Comparison of ENCODE assay signal across 8 cellular contexts in genomic region chr4:153205028-153205648, GRCh38. TPM values are rescaled to one million over a fixed set of nuclear protein-coding genes. Genes with fewer than 3 reads are reported as not detected.
DNase-seq lines count a peak whose midpoint lies in the region; ATAC-seq lines count a peak whose summit lies in the region.

No MANE protein-coding gene starts in this region.

- intact Hi-C loops in aorta (cut with DNase I) = loop anchor here (5.0 kb wide), 3 partner anchors 63 to 117 kb away; no protein-coding TSS in a partner anchor

- H3K36me3 ChIP-seq in neuron (ENCODE audit: insufficient read depth, low read length) = peaks cover 10% of the 10 kb centered on the region
- no peaks in the 10 kb centered on the region for H3K36me3 ChIP-seq in aorta (ENCODE audit: control insufficient read depth in 1 of 2, insufficient read depth in 2 of 2, low read length in 1 of 2)

- H2AFZ ChIP-seq in neuron (ENCODE audit: low read depth, low read length) = no peak overlapping the region

- WGBS in aorta, 2 donors = 81 to 84% methylated on average over 18 of the region's 18 CpGs

- H3K9me3 ChIP-seq in neuron (ENCODE audit: low read length) (no peaks in the 10 kb centered on the region), aorta (ENCODE audit: control insufficient read depth, low read length) (no peaks in the 10 kb centered on the region)

- in situ Hi-C loops in SK-MEL-5 (cut with HindIII; ENCODE audit: low pct_unique_long_range_greater_than_20kb, low sequenced_read_pairs) = no loop called here

- no peak overlapping the region for H3K4me3 Mint-ChIP-seq in central memory CD8-positive, alpha-beta T cell

- H3K36me3 Mint-ChIP-seq in central memory CD8-positive, alpha-beta T cell (ENCODE audit: insufficient read depth) = no peaks in the 10 kb centered on the region

- H3K4me1 Mint-ChIP-seq in central memory CD8-positive, alpha-beta T cell = no peaks in the 10 kb centered on the region

- H3K9me3 Mint-ChIP-seq in central memory CD8-positive, alpha-beta T cell = no peaks in the 10 kb centered on the region

- peak overlapping the region; percentile 70 for H3K4me3 ChIP-seq in neuron (ENCODE audit: low read length)
- no peak overlapping the region for H3K4me3 ChIP-seq in aorta (ENCODE audit: low read length in 2 of 2)

- peaks cover 48% of the 10 kb centered on the region for H3K4me1 ChIP-seq in neuron (ENCODE audit: insufficient read depth, low read length)
- no peaks in the 10 kb centered on the region for H3K4me1 ChIP-seq in aorta (ENCODE audit: control insufficient read depth in 1 of 2, insufficient read depth in 2 of 2, low read length in 2 of 2)

- no peak overlapping the region for H3K27ac ChIP-seq in aorta (ENCODE audit: low read depth in 1 of 2, low read length in 2 of 2)

- DNase-seq in SK-MEL-5 (ENCODE audit: low read depth, low spot score) (peak; percentile 91), HCEC 1CT (no peak), aorta (no peak), iPS-NIHi11 (ENCODE audit: low spot score) (no peak)
- no peak for DNase-seq in central memory CD8-positive, alpha-beta T cell (ENCODE audit: low spot score in 2 of 2)

- peaks cover 20% of the 10 kb centered on the region for H3K27me3 Mint-ChIP-seq in central memory CD8-positive, alpha-beta T cell

- H3K27me3 ChIP-seq in neuron (ENCODE audit: insufficient read depth, low read length) = no peaks in the 10 kb centered on the region
- no peaks in the 10 kb centered on the region for H3K27me3 ChIP-seq in aorta (ENCODE audit: control insufficient read depth in 1 of 2, insufficient read depth in 2 of 2, low read length in 1 of 2)

- peak; percentile 73 for ATAC-seq in GM19438 (IDR thresholded peaks at IDR 0.05; ENCODE audit: low read depth, unreplicated experiment)
- peak; percentile 72 for ATAC-seq in central memory CD8-positive, alpha-beta T cell (replicated peaks; ENCODE audit: extremely low read depth, poor library complexity, severe bottlenecking)
- no peak for ATAC-seq in aorta (ENCODE audit: low FRiP score)
- no peak for ATAC-seq in HG03280 (IDR thresholded peaks at IDR 0.05; ENCODE audit: unreplicated experiment)

- H3K27ac Mint-ChIP-seq in central memory CD8-positive, alpha-beta T cell (ENCODE audit: low read depth) = no peak overlapping the region

RNA-seq across cellular contexts. Expression of gene TRIM2, which starts 0.9 kb away (rescaled TPM):
- total RNA-seq in SK-MEL-5 (2014; rRNA removed; shearing (Covaris generic)) = 127 and 131 TPM in 2 replicates
- polyA plus RNA-seq in SK-MEL-5 (2015; cell fraction: cytosol; rRNA removed) = 69.0 and 87.0 TPM in 2 replicates
- 57.7 and 62.0 TPM in 2 replicates for polyA plus RNA-seq in SK-MEL-5 (2015; cell fraction: nucleus; rRNA removed)
- total RNA-seq in aorta = 10 to 100 TPM; 27.6 to 53.4 TPM
- polyA plus RNA-seq in aorta = 10 to 100 TPM in 1 of 2 donors, 1 to 10 TPM in 1; 7.5 to 10.2 TPM

Comparison
In these comparisons a context has a peak if more than half of its experiments do, and no peak if none do; other contexts are left out.
1. ATAC-seq: peak in GM19438 (single experiment) and central memory CD8-positive, alpha-beta T cell (single experiment); none in aorta (single experiment) and HG03280 (single experiment).